Comparison of ENCODE assay signal across 22 cellular contexts in the genomic region with DNA sequence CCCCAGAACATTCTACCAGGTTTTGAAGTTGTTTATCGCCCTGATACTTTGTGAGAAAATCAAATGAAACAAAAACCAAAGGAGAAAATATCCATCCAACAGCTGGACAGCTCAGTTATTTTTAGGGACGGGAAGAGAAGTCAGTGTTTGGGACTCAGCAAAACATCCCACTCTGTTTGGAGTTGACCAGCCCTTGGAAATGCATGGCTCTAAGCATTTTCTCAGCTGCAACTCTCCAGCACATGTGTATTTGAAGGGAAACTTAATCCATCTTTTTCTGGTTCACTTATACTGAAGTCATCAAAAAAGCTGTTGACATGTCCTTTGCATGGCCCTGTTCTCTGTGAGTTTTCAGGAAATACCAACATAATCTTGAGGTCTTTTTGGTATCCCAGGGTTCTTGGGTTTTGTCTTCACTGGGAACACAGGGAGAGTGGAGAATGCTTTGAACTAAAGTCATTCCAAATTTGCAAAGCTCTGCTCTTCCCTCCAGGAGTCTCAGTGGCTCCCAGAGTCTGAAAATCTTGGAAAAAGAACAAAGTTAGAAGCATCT.
"Had no signal": no experiment of that assay in that cellular context is flagged by ENCODE, and none has a peak within 500 bp of the region (broad histone marks: within the 10 kb centered on the region; RNA-seq: fewer than 3 reads in every experiment).

No MANE protein-coding gene starts in this region.

- ATAC-seq: HepG2 had no signal

- H3K27ac ChIP-seq: KMS-11, SJSA1, SK-N-MC had no signal

- H3K4me3 ChIP-seq: SJSA1, SK-N-MC had no signal

- H3K27me3 ChIP-seq: SJSA1 had no signal

- DNase-seq: IMR-90, Kasumi-1, MM.1S, NCI-H1092 treated with DMSO at 0.1 percent for 48 hours, NCI-H1436, NCI-H187, NCI-H2029, NCI-H2081 treated with DMSO at 0.1 percent for 48 hours, NCI-H2171, NCI-H226, NCI-H446, NCI-H510A, NCI-H524 treated with DMSO at 0.1 percent for 48 hours, NCI-H69, NCI-H774, Right ventricle myocardium superior, RPMI8226, SIG-M5 had no signal

- H3K36me3 ChIP-seq: SJSA1 had no signal

- H3K9me3 ChIP-seq: SJSA1 had no signal

- H3K4me1 ChIP-seq: SJSA1 had no signal
